In genomic region chr1:154937051-154937987, GRCh38 we compare ENCODE assay signal across 8 cellular contexts. TPM values are rescaled to one million over a fixed set of nuclear protein-coding genes. Genes with fewer than 3 reads are reported as not detected.
DNase-seq lines count a peak whose midpoint lies in the region; ATAC-seq lines count a peak whose summit lies in the region.

No MANE protein-coding gene starts in this region.

- peak; percentile 47 for ATAC-seq in GM19025 (IDR thresholded peaks at IDR 0.05; ENCODE audit: low read depth, unreplicated experiment)
- peak; percentile 62 for ATAC-seq in HG03280 (IDR thresholded peaks at IDR 0.05; ENCODE audit: unreplicated experiment)

- peaks cover 2% of the 10 kb centered on the region for H3K27me3 ChIP-seq in layer of hippocampus (ENCODE audit: control insufficient read depth, insufficient read depth, low read length)

- DNase-seq in AML-193 (lab: John Stamatoyannopoulos, UW) (peak; percentile 82 to 87), NCI-H345 (lab: John Stamatoyannopoulos, UW) (peak; percentile 99), cerebellum (ENCODE audit: low spot score) (peak; percentile 97)
- peak; percentile 78 to 91 (median 82) for DNase-seq in activated CD4-positive, CD25-positive, alpha-beta regulatory T cell (lab: John Stamatoyannopoulos, UW)
- DNase-seq in stimulated activated CD4-positive, alpha-beta T cell treated with anti-CD3 and anti-CD28 coated beads, Interleukin-1b, Interleukin-23, amount 100 ng/mL, for 24 hours (ENCODE audit: low read depth in 4 of 4, low spot score in 1 of 4) = peak; percentile 67 to 84 (median 77)

- peak overlapping the region; percentile 100 for H3K27ac ChIP-seq in layer of hippocampus (ENCODE audit: low read depth, low read length)

RNA-seq across cellular contexts. Expression of gene PMVK, which starts 0.8 kb away (rescaled TPM):
- 7.8 TPM for total RNA-seq in cerebellum

RNA-seq across cellular contexts. Expression of gene PBXIP1, which starts 18.6 kb away (rescaled TPM):
- total RNA-seq in cerebellum = 16.2 TPM

RNA-seq across cellular contexts. Expression of gene PYGO2, which starts 24.3 kb away (rescaled TPM):
- 8.5 TPM for total RNA-seq in cerebellum

RNA-seq across cellular contexts. Expression of gene SHC1, which starts 33.2 kb away (rescaled TPM):
- 16.7 TPM for total RNA-seq in cerebellum

RNA-seq across cellular contexts. Expression of gene CKS1B, which starts 37.2 kb away (rescaled TPM):
- total RNA-seq in cerebellum = 26.5 TPM

Comparison
In these comparisons a context has a peak if more than half of its experiments do, and no peak if none do; other contexts are left out.
1. Peak in every context shown above with its lines: DNase-seq, ATAC-seq and H3K27ac ChIP-seq.